Comparison of ENCODE assay signal across 8 cellular contexts in the genomic region with DNA sequence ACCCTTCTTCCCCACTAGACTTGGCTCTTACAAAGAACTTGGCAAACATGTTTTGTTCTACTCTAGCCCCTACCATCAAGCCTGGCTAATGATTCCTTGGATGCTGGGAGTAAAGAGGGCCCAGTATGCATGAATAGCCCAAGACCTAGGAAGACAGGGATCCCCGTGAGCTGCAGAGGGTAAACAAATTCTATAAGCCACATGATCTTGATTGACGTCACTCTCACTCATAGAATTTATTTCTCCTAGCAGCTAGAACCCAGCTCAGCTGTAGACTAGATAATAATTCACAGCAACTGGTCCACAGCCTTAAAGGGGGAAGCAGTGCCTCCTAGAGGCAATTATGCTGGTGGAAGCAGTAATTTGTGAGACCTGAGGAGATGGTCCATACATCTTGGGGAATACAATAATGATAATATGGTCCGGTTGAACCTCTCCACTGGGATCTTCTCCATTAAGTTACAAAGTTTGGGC. TPM values are rescaled to one million over a fixed set of nuclear protein-coding genes. Genes with fewer than 3 reads are reported as not detected.
DNase-seq lines count a peak whose midpoint lies in the region; ATAC-seq, FAIRE-seq and TF ChIP-seq lines count a peak whose summit lies in the region.

No MANE protein-coding gene starts in this region.

- peaks cover 20% of the 10 kb centered on the region for H3K4me1 ChIP-seq in mucosa of descending colon (ENCODE audit: low read depth)

- TF ChIP-seq POLR2A in GM12892 (IDR thresholded peaks at IDR 0.05; ENCODE audit: low read depth, low read length): no peak

- DNase-seq in GM12892 (ENCODE audit: insufficient read length): no peak
- DNase-seq in activated effector memory CD4-positive, alpha-beta T cell treated with anti-CD3 and anti-CD28 coated beads, Interleukin-2, amount 50 U/mL, for 16 hours: peak; percentile 70
- peak in 1 of 3 donors; percentile 79 for DNase-seq in mucosa of descending colon
- no peak for DNase-seq in iPS-NIHi11 (ENCODE audit: low spot score)
- no peak for DNase-seq in left ventricle myocardium superior
- no peak for DNase-seq in C1 segment of cervical spinal cord (lab: John Stamatoyannopoulos, UW)

- intact Hi-C loops in mucosa of descending colon (cut with DNase I, micrococcal nuclease) (no loop called here), left ventricle myocardium superior (cut with micrococcal nuclease) (no loop called here)

- ATAC-seq in HG03354 (IDR thresholded peaks at IDR 0.05; ENCODE audit: poor library complexity, severe bottlenecking, unreplicated experiment): peak; percentile 88
- peak; percentile 92 for ATAC-seq in mucosa of descending colon
- no peak for ATAC-seq in HG03521 (IDR thresholded peaks at IDR 0.05; ENCODE audit: unreplicated experiment)
- ATAC-seq in left ventricle myocardium superior: no peak

- H3K4me3 ChIP-seq in mucosa of descending colon: no peak overlapping the region

- no peaks in the 10 kb centered on the region for H3K9me3 ChIP-seq in mucosa of descending colon

- H3K36me3 ChIP-seq in mucosa of descending colon (ENCODE audit: low read depth): no peaks in the 10 kb centered on the region

- no peak for TF ChIP-seq CTCF in mucosa of descending colon (IDR thresholded peaks at IDR 0.05)

- peak; percentile 51 for FAIRE-seq in GM12892 (lab: Jason Lieb, UNC)

RNA-seq across cellular contexts. Expression of a gene that starts 16.1 kb away (rescaled TPM):
- polyA plus RNA-seq in GM12892 (2012; ENCODE audit: missing spikeins): 52.1 TPM
- total RNA-seq in mucosa of descending colon (10 to 100 TPM; 44.3 to 65.8 (median 55.9) TPM), left ventricle myocardium superior (96.8 TPM)

RNA-seq across cellular contexts. Expression of a gene that starts 35.0 kb away (rescaled TPM):
- polyA plus RNA-seq in GM12892 (2012; ENCODE audit: missing spikeins): 91.1 TPM
- total RNA-seq in mucosa of descending colon (100 to 1,000 TPM; 144 to 149 (median 149) TPM), left ventricle myocardium superior (74.1 TPM)

Comparison
In these comparisons a context has a peak if more than half of its experiments do, and no peak if none do; other contexts are left out.
1. ATAC-seq: peak in HG03354 (single experiment) and mucosa of descending colon (single experiment); none in HG03521 (single experiment) and left ventricle myocardium superior (single experiment).